8 cellular contexts compared by ENCODE assay signal in genomic region chr19:633786-634639, GRCh38. TPM values are rescaled to one million over a fixed set of nuclear protein-coding genes. Genes with fewer than 3 reads are reported as not detected.
DNase-seq lines count a peak whose midpoint lies in the region; ATAC-seq, FAIRE-seq and TF ChIP-seq lines count a peak whose summit lies in the region.

No MANE protein-coding gene starts in this region.

- no peaks in the 10 kb centered on the region for H3K27me3 ChIP-seq in CD4-positive, alpha-beta T cell (ENCODE audit: control insufficient read depth, insufficient read depth, low read length)
- H3K27me3 ChIP-seq in ectodermal cell (ENCODE audit: control insufficient read depth, insufficient read depth, low read length, poor library complexity, severe bottlenecking), result peaks cover 23% of the 10 kb centered on the region
- no peaks in the 10 kb centered on the region for H3K27me3 ChIP-seq in neural cell (ENCODE audit: insufficient read depth, low read depth, low read length)

- H2AFZ ChIP-seq in neural cell (ENCODE audit: low read depth, low read length), result peak overlapping the region; percentile 77

- peak overlapping the region; percentile 85 for H3K27ac Mint-ChIP-seq in CD4-positive, alpha-beta T cell

- H3K4me3 ChIP-seq in ectodermal cell (ENCODE audit: insufficient read depth, low read depth, low read length) (peak overlapping the region; percentile 86), neural cell (ENCODE audit: low read length) (peak overlapping the region; percentile 92)

- H3K9me3 Mint-ChIP-seq in CD4-positive, alpha-beta T cell, result no peaks in the 10 kb centered on the region

- no peaks in the 10 kb centered on the region for H3K27me3 Mint-ChIP-seq in CD4-positive, alpha-beta T cell

- no peak for TF ChIP-seq CTCF in CD4-positive, alpha-beta T cell (IDR thresholded peaks at IDR 0.05)
- TF ChIP-seq CTCF in neural cell (IDR thresholded peaks at IDR 0.05; ENCODE audit: poor library complexity, severe bottlenecking) (no peak), D721Med (IDR thresholded peaks at IDR 0.05; ENCODE audit: insufficient read depth, missing control alignments) (no peak)

- H3K9me3 ChIP-seq in CD4-positive, alpha-beta T cell (ENCODE audit: control insufficient read depth, low read length), result no peaks in the 10 kb centered on the region
- H3K9me3 ChIP-seq in ectodermal cell (ENCODE audit: control insufficient read depth, low read length) (no peaks in the 10 kb centered on the region), neural cell (ENCODE audit: low read length) (no peaks in the 10 kb centered on the region)

- CTCF ChIA-PET in CD4-positive, alpha-beta T cell (lab: Charles Lee), result interaction anchor here (0.7 to 1.8 kb wide), 3 partner anchors 26 to 50 kb away, joined by 3 read pairs; no protein-coding TSS in a partner anchor

- FAIRE-seq in D721Med (lab: Jason Lieb, UNC), result no peak

- peak overlapping the region; percentile 89 for H3K4me2 ChIP-seq in neural cell (ENCODE audit: low read length)

- H3K36me3 ChIP-seq in ectodermal cell (ENCODE audit: control insufficient read depth, insufficient read depth, low read length) (peaks cover 13% of the 10 kb centered on the region), neural cell (ENCODE audit: insufficient read depth, low read length) (no peaks in the 10 kb centered on the region)

- peaks cover 7% of the 10 kb centered on the region for H3K4me1 ChIP-seq in ectodermal cell (ENCODE audit: control insufficient read depth, insufficient read depth, low read length)

- H3K79me2 ChIP-seq in neural cell (replicated peaks; ENCODE audit: insufficient read depth, low read length), result peaks cover 8% of the 10 kb centered on the region

- POLR2A ChIA-PET in CD4-positive, alpha-beta T cell (lab: Charles Lee), result interaction anchor here (0.8 to 1.8 kb wide), 5 partner anchors 27 to 145 kb away, joined by 3 to 16 read pairs (median 5); partner anchors contain the start of gene RNF126

- peak overlapping the region; percentile 30 for H3K27ac ChIP-seq in CD4-positive, alpha-beta T cell (ENCODE audit: low read depth, low read length)
- H3K27ac ChIP-seq in ectodermal cell (ENCODE audit: insufficient read depth, low read depth, low read length, poor library complexity, severe bottlenecking) (no peak overlapping the region), neural cell (ENCODE audit: low read length) (peak overlapping the region; percentile 58)

- H3K4me1 Mint-ChIP-seq in CD4-positive, alpha-beta T cell (ENCODE audit: low read depth), result peaks cover 33% of the 10 kb centered on the region

- peak overlapping the region; percentile 98 for H3K4me3 Mint-ChIP-seq in CD4-positive, alpha-beta T cell

- H3K9ac ChIP-seq in neural cell (ENCODE audit: low read length), result peak overlapping the region; percentile 74

- DNase-seq in CD4-positive, alpha-beta T cell, result no peak
- DNase-seq in NAMALWA (ENCODE audit: low spot score), result peak; percentile 53
- DNase-seq in D721Med (ENCODE audit: insufficient read length, low spot score), result no peak
- no peak for DNase-seq in stimulated activated CD4-positive, alpha-beta T cell treated with anti-CD3 and anti-CD28 coated beads, Interleukin-1b, Interleukin-23, amount 100 ng/mL, for 48 hours
- no peak for DNase-seq in NCI-H187 (lab: John Stamatoyannopoulos, UW)

- TF ChIP-seq RAD21 in neural cell (conservative IDR thresholded peaks at IDR 0.05), result no peak

- intact Hi-C loops in CD4-positive, alpha-beta T cell (cut with DNase I, micrococcal nuclease), result loop anchor here (1.0 to 5.0 kb wide), 3 partner anchors 23 to 62 kb away; partner anchors contain the start of gene BSG (in 1 of the 2)

- H3K36me3 Mint-ChIP-seq in CD4-positive, alpha-beta T cell (ENCODE audit: low read depth), result peaks cover 25% of the 10 kb centered on the region

- H3F3A ChIP-seq in neural cell (ENCODE audit: insufficient read depth, low read length, poor library complexity, severe bottlenecking), result no peaks in the 10 kb centered on the region

- no peaks in the 10 kb centered on the region for H4K20me1 ChIP-seq in neural cell (ENCODE audit: insufficient read depth)

- 31 to 33% methylated on average over 32 of the region's 32 CpGs for WGBS in ectodermal cell, 2 experiments

- no peaks in the 10 kb centered on the region for H3K9me2 ChIP-seq in neural cell (ENCODE audit: insufficient read depth, low read length)

- no peak for TF ChIP-seq EP300 in neural cell (conservative IDR thresholded peaks at IDR 0.05; ENCODE audit: poor library complexity, severe bottlenecking)

- peak; percentile 3 for ATAC-seq in CD4-positive, alpha-beta T cell (ENCODE audit: poor library complexity)
- no peak for ATAC-seq in GM18511 (IDR thresholded peaks at IDR 0.05; ENCODE audit: unreplicated experiment)

TF ChIP-seq in neural cell, 6 proteins besides CTCF, POLR2A, EP300 and RAD21:
- peak; percentile 31 for TF ChIP-seq SMC3 (conservative IDR thresholded peaks at IDR 0.05; ENCODE audit: poor library complexity)
- TF ChIP-seq MXI1 (conservative IDR thresholded peaks at IDR 0.05; ENCODE audit: poor library complexity, severe bottlenecking), result no peak
TF ChIP-seq in neural cell: peak in this region for 1.

RNA-seq across cellular contexts. Expression of gene POLRMT, which starts 0.7 kb away (rescaled TPM):
- total RNA-seq in CD4-positive, alpha-beta T cell, result 10 to 100 TPM; 54.4 to 56.2 TPM
- polyA plus RNA-seq in ectodermal cell (2013, experiment 1 of 4), result 67.1 TPM
- 67.3 TPM for polyA plus RNA-seq in ectodermal cell (2013, experiment 2 of 4)
- 49.6 TPM for polyA plus RNA-seq in ectodermal cell (2013, experiment 3 of 4)
- 56.8 TPM for polyA plus RNA-seq in ectodermal cell (2013, experiment 4 of 4)
- polyA plus RNA-seq in neural cell, result 28.3 TPM in 2 replicates
- 28.6 and 31.9 TPM in 2 replicates for polyA minus RNA-seq in neural cell

RNA-seq across cellular contexts. Expression of gene FGF22, which starts 5.7 kb away (rescaled TPM):
- under 1 TPM; 0.42 to 0.49 TPM for total RNA-seq in CD4-positive, alpha-beta T cell
- polyA plus RNA-seq in ectodermal cell (2013, experiment 1 of 4), result 0.43 TPM
- 0.34 TPM for polyA plus RNA-seq in ectodermal cell (2013, experiment 2 of 4)
- 0.53 TPM for polyA plus RNA-seq in ectodermal cell (2013, experiment 3 of 4)
- polyA plus RNA-seq in ectodermal cell (2013, experiment 4 of 4), result 0.20 TPM
- polyA plus RNA-seq in neural cell, result 0.48 TPM in 1 of 2 replicates, not detected in the other
- not detected in 2 replicates for polyA minus RNA-seq in neural cell

RNA-seq across cellular contexts. Expression of gene RNF126, which starts 29.0 kb away (rescaled TPM):
- 100 to 1,000 TPM; 112 to 119 TPM for total RNA-seq in CD4-positive, alpha-beta T cell
- polyA plus RNA-seq in ectodermal cell (2013, experiment 1 of 4), result 44.2 TPM
- 48.1 TPM for polyA plus RNA-seq in ectodermal cell (2013, experiment 2 of 4)
- 51.1 TPM for polyA plus RNA-seq in ectodermal cell (2013, experiment 3 of 4)
- 47.9 TPM for polyA plus RNA-seq in ectodermal cell (2013, experiment 4 of 4)
- polyA plus RNA-seq in neural cell, result 33.7 and 44.8 TPM in 2 replicates
- 29.2 and 31.7 TPM in 2 replicates for polyA minus RNA-seq in neural cell

RNA-seq across cellular contexts. Expression of gene FSTL3, which starts 42.2 kb away (rescaled TPM):
- 1 to 10 TPM; 2.2 to 3.4 TPM for total RNA-seq in CD4-positive, alpha-beta T cell
- polyA plus RNA-seq in ectodermal cell (2013, experiment 1 of 4), result 7.5 TPM
- polyA plus RNA-seq in ectodermal cell (2013, experiment 2 of 4), result 7.2 TPM
- polyA plus RNA-seq in ectodermal cell (2013, experiment 3 of 4), result 8.0 TPM
- polyA plus RNA-seq in ectodermal cell (2013, experiment 4 of 4), result 7.2 TPM
- polyA plus RNA-seq in neural cell, result 3.1 and 6.6 TPM in 2 replicates
- polyA minus RNA-seq in neural cell, result 5.0 and 6.6 TPM in 2 replicates

RNA-seq across cellular contexts. Expression of gene HCN2, which starts 44.3 kb away (rescaled TPM):
- 1 to 10 TPM; 2.1 TPM for total RNA-seq in CD4-positive, alpha-beta T cell
- polyA plus RNA-seq in ectodermal cell (2013, experiment 1 of 4), result 0.41 TPM
- 0.89 TPM for polyA plus RNA-seq in ectodermal cell (2013, experiment 2 of 4)
- polyA plus RNA-seq in ectodermal cell (2013, experiment 3 of 4), result 0.64 TPM
- polyA plus RNA-seq in ectodermal cell (2013, experiment 4 of 4), result 0.49 TPM
- polyA plus RNA-seq in neural cell, result 4.7 and 6.4 TPM in 2 replicates
- polyA minus RNA-seq in neural cell, result 12.6 and 13.9 TPM in 2 replicates
